7 cellular contexts compared by ENCODE assay signal in genomic region chr14:22977684-22978486, GRCh38. TPM values are rescaled to one million over a fixed set of nuclear protein-coding genes. Genes with fewer than 3 reads are reported as not detected.
A peak's percentile ranks its signal among the peaks of the same experiment; 100 is the strongest.
DNase-seq lines count a peak whose midpoint lies in the region; ATAC-seq and TF ChIP-seq lines count a peak whose summit lies in the region.

No MANE protein-coding gene starts in this region.

- H3K36me3 ChIP-seq in HUES48 (ENCODE audit: control insufficient read depth, insufficient read depth, low read length) (peaks cover 50% of the 10 kb centered on the region), upper lobe of left lung (no peaks in the 10 kb centered on the region), Karpas-422 (ENCODE audit: insufficient read depth, low read length) (no peaks in the 10 kb centered on the region)

- peak overlapping the region; percentile 27; the same call in 1 of the 2 replicates for H3K9ac ChIP-seq in HUES48 (ENCODE audit: low read depth, low read length)
- H3K9ac ChIP-seq in Karpas-422 (ENCODE audit: low read length), result no peak overlapping the region

- DNase-seq in kidney glomerular epithelial cell (lab: John Stamatoyannopoulos, UW) (peak; percentile 85), upper lobe of left lung (peak; percentile 35 to 85), activated gamma-delta T cell treated with Interleukin-2 at 50 U/mL for 16 hours (no peak), Karpas-422 (no peak), middle frontal gyrus (ENCODE audit: extremely low spot score, low spot score) (no peak)

- H3K4me3 ChIP-seq in HUES48 (ENCODE audit: low read depth, low read length) (peak overlapping the region; percentile 38; the same call in 1 of the 2 replicates), upper lobe of left lung (peak overlapping the region in 1 of 4 donors; percentile 10), Karpas-422 (ENCODE audit: low read length) (no peak overlapping the region)

- H3K4me1 Mint-ChIP-seq in brain, result peaks cover 60% of the 10 kb centered on the region

- H3K9me3 ChIP-seq in HUES48 (ENCODE audit: control insufficient read depth, insufficient read depth, low read length), result no peaks in the 10 kb centered on the region
- H3K9me3 ChIP-seq in upper lobe of left lung, result no peaks in the 10 kb centered on the region
- no peaks in the 10 kb centered on the region for H3K9me3 ChIP-seq in Karpas-422 (ENCODE audit: low read length)

- 47 to 52% methylated on average over 6 to 8 of the region's 8 CpGs for WGBS in upper lobe of left lung, 2 donors

- no peaks in the 10 kb centered on the region for H3K9me3 Mint-ChIP-seq in brain

- H3K27me3 Mint-ChIP-seq in brain, result peaks cover 17% of the 10 kb centered on the region

- H3K27ac ChIP-seq in HUES48 (ENCODE audit: low read depth, low read length), result peak overlapping the region; percentile 92
- H3K27ac ChIP-seq in upper lobe of left lung, result peak overlapping the region; percentile 82 to 89 (median 86)
- H3K27ac ChIP-seq in Karpas-422 (ENCODE audit: low read length), result no peak overlapping the region

- peak; percentile 18 to 76 for ATAC-seq in upper lobe of left lung (ENCODE audit: low FRiP score in 2 of 2)

- no peak overlapping the region for H2AFZ ChIP-seq in Karpas-422 (ENCODE audit: low read length)

- no peaks in the 10 kb centered on the region for H3K9me2 ChIP-seq in Karpas-422 (replicated peaks; ENCODE audit: insufficient read depth, low read length)

- peaks cover 40% of the 10 kb centered on the region for H3K4me1 ChIP-seq in HUES48 (ENCODE audit: control insufficient read depth, insufficient read depth, low read length)
- peaks cover 41 to 69% (median 60%) of the 10 kb centered on the region in 4 donors for H3K4me1 ChIP-seq in upper lobe of left lung
- peaks cover 15% of the 10 kb centered on the region for H3K4me1 ChIP-seq in Karpas-422 (ENCODE audit: low read length)

- H3K4me2 ChIP-seq in Karpas-422 (ENCODE audit: low read depth, low read length, poor library complexity, severe bottlenecking), result no peak overlapping the region

- TF ChIP-seq CTCF in brain (conservative IDR thresholded peaks at IDR 0.05) (no peak), upper lobe of left lung (IDR thresholded peaks at IDR 0.05) (no peak)

- H3K27me3 ChIP-seq in HUES48 (ENCODE audit: control insufficient read depth, insufficient read depth, low read length) (peaks cover 8% of the 10 kb centered on the region; the same call in 1 of the 2 replicates), upper lobe of left lung (peaks cover 0 to 13% (median 7%) of the 10 kb centered on the region in 4 donors), Karpas-422 (ENCODE audit: low read length) (no peaks in the 10 kb centered on the region)

- peaks cover 11% of the 10 kb centered on the region for H3K36me3 Mint-ChIP-seq in brain

- peak overlapping the region; percentile 87 to 97 (median 94) for H3K27ac Mint-ChIP-seq in brain

- TF ChIP-seq EP300 in upper lobe of left lung (IDR thresholded peaks at IDR 0.05), result peak in 1 of 4 donors; percentile 57

- H3K79me2 ChIP-seq in Karpas-422 (ENCODE audit: low read length), result no peaks in the 10 kb centered on the region

- peak overlapping the region; percentile 69 to 83 (median 76) for H3K4me3 Mint-ChIP-seq in brain

- peaks cover 3% of the 10 kb centered on the region; the same call in 1 of the 2 replicates for H4K20me1 ChIP-seq in Karpas-422 (ENCODE audit: insufficient read depth, low read depth, low read length)

- TF ChIP-seq POLR2A in upper lobe of left lung (IDR thresholded peaks at IDR 0.05), result peak in 1 of 4 donors; percentile 53

RNA-seq across cellular contexts. Expression of gene AJUBA, which starts 4.5 kb away (rescaled TPM):
- 0.75 TPM for polyA plus RNA-seq in brain (ENCODE audit: insufficient read depth, low read depth, low replicate concordance)
- 10 to 100 TPM; 34.4 to 50.3 (median 39.5) TPM for total RNA-seq in upper lobe of left lung
- total RNA-seq in Karpas-422 (2014; rRNA removed; shearing (Covaris generic); ENCODE audit: low replicate concordance), result not detected in 2 replicates

RNA-seq across cellular contexts. Expression of gene HAUS4, which starts 21.0 kb away (rescaled TPM):
- 37.9 TPM for polyA plus RNA-seq in brain (ENCODE audit: insufficient read depth, low read depth, low replicate concordance)
- 100 to 1,000 TPM in 2 of 6 donors, 10 to 100 TPM in 4; 44.3 to 137 (median 78.9) TPM for total RNA-seq in upper lobe of left lung
- 45.9 and 52.4 TPM in 2 replicates for total RNA-seq in Karpas-422 (2014; rRNA removed; shearing (Covaris generic); ENCODE audit: low replicate concordance)

RNA-seq across cellular contexts. Expression of gene C14orf93, which starts 32.1 kb away (rescaled TPM):
- 37.3 TPM for polyA plus RNA-seq in brain (ENCODE audit: insufficient read depth, low read depth, low replicate concordance)
- 10 to 100 TPM in 4 of 6 donors, 1 to 10 TPM in 2; 7.1 to 12.9 (median 11.4) TPM for total RNA-seq in upper lobe of left lung
- 21.6 and 43.2 TPM in 2 replicates for total RNA-seq in Karpas-422 (2014; rRNA removed; shearing (Covaris generic); ENCODE audit: low replicate concordance)

RNA-seq across cellular contexts. Expression of gene PRMT5, which starts 48.7 kb away (rescaled TPM):
- 64.5 TPM for polyA plus RNA-seq in brain (ENCODE audit: insufficient read depth, low read depth, low replicate concordance)
- 10 to 100 TPM; 21.4 to 51.3 (median 39.2) TPM for total RNA-seq in upper lobe of left lung
- total RNA-seq in Karpas-422 (2014; rRNA removed; shearing (Covaris generic); ENCODE audit: low replicate concordance), result 116 and 152 TPM in 2 replicates

RNA-seq across cellular contexts. Expression of gene PSMB5, which starts 56.8 kb away (rescaled TPM):
- 234 TPM for polyA plus RNA-seq in brain (ENCODE audit: insufficient read depth, low read depth, low replicate concordance)
- 100 to 1,000 TPM in 2 of 6 donors, 10 to 100 TPM in 4; 58.7 to 147 (median 86.1) TPM for total RNA-seq in upper lobe of left lung
- total RNA-seq in Karpas-422 (2014; rRNA removed; shearing (Covaris generic); ENCODE audit: low replicate concordance), result 65.4 and 67.1 TPM in 2 replicates

Comparison
In these comparisons a context has a peak if more than half of its experiments do, and no peak if none do; other contexts are left out.
1. DNase-seq: peak in kidney glomerular epithelial cell (single experiment) and upper lobe of left lung (2 of 2); none in activated gamma-delta T cell treated with Interleukin-2 at 50 U/mL for 16 hours (single experiment), Karpas-422 (single experiment) and middle frontal gyrus (single experiment).
2. RNA of gene AJUBA, which starts 4.5 kb away (total RNA-seq): 34.4 to 50.3 TPM in upper lobe of left lung; not detected in Karpas-422; every median in the first group is over 10 times any median in the second.